8 cellular contexts compared by ENCODE assay signal in genomic region chr1:66752671-66753371, GRCh38. TPM values are rescaled to one million over a fixed set of nuclear protein-coding genes. Genes with fewer than 3 reads are reported as not detected.
DNase-seq lines count a peak whose midpoint lies in the region; ATAC-seq and TF ChIP-seq lines count a peak whose summit lies in the region.

No MANE protein-coding gene starts in this region.

- DNase-seq in AG09309 (ENCODE audit: low read depth) (no peak), endodermal cell (peak; percentile 66), naive B cell (no peak), NK-92 (lab: John Stamatoyannopoulos, UW; ENCODE audit: unreplicated experiment) (no peak), amniotic stem cell (lab: John Stamatoyannopoulos, UW) (no peak), ACHN (no peak)

- H3K27me3 Mint-ChIP-seq in endodermal cell (ENCODE audit: insufficient read depth) = peaks cover 25% of the 10 kb centered on the region
- H3K27me3 Mint-ChIP-seq in naive B cell = peaks cover 25 to 41% (median 36%) of the 10 kb centered on the region in 3 donors

- H3K4me1 Mint-ChIP-seq in endodermal cell = peaks cover 2% of the 10 kb centered on the region
- H3K4me1 Mint-ChIP-seq in naive B cell = peaks cover 17 to 20% (median 17%) of the 10 kb centered on the region in 3 donors

- no peaks in the 10 kb centered on the region for H3K9me3 ChIP-seq in HUES6 (ENCODE audit: control insufficient read depth, insufficient read depth, low read depth, low read length)
- H3K9me3 ChIP-seq in endodermal cell (ENCODE audit: control insufficient read depth, low read length) = no peaks in the 10 kb centered on the region

- in situ Hi-C loops in ACHN (cut with HindIII; ENCODE audit: low pct_ligation_motif_present, low pct_unique_long_range_greater_than_20kb, low sequenced_read_pairs) = no loop called here

- H3K27me3 ChIP-seq in HUES6 (ENCODE audit: control insufficient read depth, insufficient read depth, low read length) (peaks cover 23% of the 10 kb centered on the region), endodermal cell (ENCODE audit: control insufficient read depth, insufficient read depth, low read length, poor library complexity, severe bottlenecking) (peaks cover 34% of the 10 kb centered on the region)

- peak overlapping the region; percentile 62 for H3K9ac ChIP-seq in HUES6 (ENCODE audit: low read length)
- no peak overlapping the region for H3K9ac ChIP-seq in endodermal cell (ENCODE audit: extremely low read depth, low read length, poor library complexity, severe bottlenecking)

- TF ChIP-seq CTCF in AG09309 (IDR thresholded peaks at IDR 0.05; ENCODE audit: control insufficient read depth, insufficient read depth, low read depth, low read length, missing control alignments) (no peak), endodermal cell (conservative IDR thresholded peaks at IDR 0.05) (no peak)

- H3K36me3 ChIP-seq in HUES6 (ENCODE audit: control insufficient read depth, insufficient read depth, low read length) = no peaks in the 10 kb centered on the region
- no peaks in the 10 kb centered on the region for H3K36me3 ChIP-seq in endodermal cell (ENCODE audit: control insufficient read depth, insufficient read depth, low read length)

- no peak overlapping the region for H3K27ac ChIP-seq in HUES6 (ENCODE audit: low read depth, low read length)
- H3K27ac ChIP-seq in endodermal cell (ENCODE audit: low read depth, low read length) = no peak overlapping the region

- ATAC-seq in naive B cell (ENCODE audit: low read depth in 2 of 2) (peak in 1 of 2 donors; percentile 13), GM19455 (IDR thresholded peaks at IDR 0.05; ENCODE audit: unreplicated experiment) (no peak)

- H3K9me3 Mint-ChIP-seq in endodermal cell (no peaks in the 10 kb centered on the region), naive B cell (no peaks in the 10 kb centered on the region)

- H3K4me1 ChIP-seq in HUES6 (ENCODE audit: control insufficient read depth, insufficient read depth, low read length) (peaks cover 10% of the 10 kb centered on the region; the same call in 1 of the 2 replicates), endodermal cell (ENCODE audit: control insufficient read depth, insufficient read depth, low read length) (no peaks in the 10 kb centered on the region)

- H3K4me3 Mint-ChIP-seq in endodermal cell (peak overlapping the region; percentile 68), naive B cell (peak overlapping the region in 7 of 8 donors; percentile 37 to 85 (median 75))

- H3K36me3 Mint-ChIP-seq in endodermal cell (ENCODE audit: low read depth) = no peaks in the 10 kb centered on the region
- no peaks in the 10 kb centered on the region for H3K36me3 Mint-ChIP-seq in naive B cell

- 46 to 60% methylated on average over 9 to 18 of the region's 18 CpGs for WGBS in endodermal cell (ENCODE audit: insufficient coverage in 1 of 2, insufficient read length in 1 of 2), 2 experiments

- H3K27ac Mint-ChIP-seq in endodermal cell (no peak overlapping the region), naive B cell (peak overlapping the region in 2 of 6 donors; percentile 0 to 23)

- H3K4me3 ChIP-seq in AG09309 (ENCODE audit: control insufficient read depth, low read depth, low read length) (peak overlapping the region; percentile 53), HUES6 (ENCODE audit: low read depth, low read length) (peak overlapping the region; percentile 64), endodermal cell (ENCODE audit: low read length) (peak overlapping the region; percentile 76)

RNA-seq across cellular contexts. Expression of gene DYNLT5, which starts 0.6 kb away (rescaled TPM):
- total RNA-seq in endodermal cell = 1 to 10 TPM; 1.2 to 8.3 TPM
- 1.5 TPM for polyA plus RNA-seq in endodermal cell (2013, experiment 1 of 2)
- 1.7 TPM for polyA plus RNA-seq in endodermal cell (2013, experiment 2 of 2)
- not detected for polyA plus RNA-seq in naive B cell (ENCODE audit: low read depth in 6 of 6)

RNA-seq across cellular contexts. Expression of gene INSL5, which starts 48.3 kb away (rescaled TPM):
- not detected for total RNA-seq in endodermal cell
- not detected for polyA plus RNA-seq in endodermal cell (2013, experiment 1 of 2)
- not detected for polyA plus RNA-seq in endodermal cell (2013, experiment 2 of 2)
- not detected for polyA plus RNA-seq in naive B cell (ENCODE audit: low read depth in 6 of 6)
